Comparison of ENCODE assay signal across 5 cellular contexts in genomic region chr4:20391912-20392311, GRCh38.
"Had no signal": no experiment of that assay in that cellular context is flagged by ENCODE, and none has a peak within 500 bp of the region (broad histone marks: within the 10 kb centered on the region; RNA-seq: fewer than 3 reads in every experiment).

No MANE protein-coding gene starts in this region.

- H3K4me3 Mint-ChIP-seq: IgD-negative memory B cell had no signal

- H3K27me3 Mint-ChIP-seq: IgD-negative memory B cell had no signal

- H3K9me3 Mint-ChIP-seq: IgD-negative memory B cell had no signal

- H3K27ac Mint-ChIP-seq: IgD-negative memory B cell had no signal

- DNase-seq: KBM-7 had no signal

- H3K4me1 Mint-ChIP-seq: IgD-negative memory B cell had no signal

- ATAC-seq: HepG2, K562 had no signal

- H3K4me3 ChIP-seq: K562 had no signal

- H3K36me3 Mint-ChIP-seq: IgD-negative memory B cell had no signal

- H3K27ac ChIP-seq: HL-60 had no signal
